ENCODE assay signal across 8 cellular contexts in genomic region chr5:32586251-32586642, GRCh38. TPM values are rescaled to one million over a fixed set of nuclear protein-coding genes. Genes with fewer than 3 reads are reported as not detected.
DNase-seq lines count a peak whose midpoint lies in the region; ATAC-seq and TF ChIP-seq lines count a peak whose summit lies in the region.

No MANE protein-coding gene starts in this region.

- TF ChIP-seq POLR2A in lower leg skin (IDR thresholded peaks at IDR 0.05) (no peak), uterus (IDR thresholded peaks at IDR 0.05) (no peak)

- peaks cover 32% of the 10 kb centered on the region for H3K4me1 ChIP-seq in GM23338 (ENCODE audit: insufficient read depth)
- H3K4me1 ChIP-seq in uterus = peaks cover 0 to 5% of the 10 kb centered on the region in 2 donors

- H3K9me2 ChIP-seq in GM23338 (ENCODE audit: insufficient read depth) = no peaks in the 10 kb centered on the region

- H3K9me3 Mint-ChIP-seq in GM23338 = no peaks in the 10 kb centered on the region

- peak overlapping the region; percentile 94 for H3K27ac Mint-ChIP-seq in GM23338

- peak overlapping the region; percentile 79 for H3K4me2 ChIP-seq in GM23338

- peaks cover 40% of the 10 kb centered on the region for H3K79me2 ChIP-seq in GM23338 (replicated peaks; ENCODE audit: insufficient read depth)

- H4K20me1 ChIP-seq in GM23338 (replicated peaks; ENCODE audit: insufficient read depth) = peaks cover 4% of the 10 kb centered on the region; the same call in 1 of the 2 replicates

- DNase-seq in AG09309 (ENCODE audit: low read depth) (no peak), GM23338 (ENCODE audit: low spot score) (no peak), lower leg skin (ENCODE audit: low spot score in 2 of 2) (no peak), uterus (no peak), NAMALWA (ENCODE audit: low spot score) (no peak), hippocampal formation (lab: John Stamatoyannopoulos, UW) (no peak)
- DNase-seq in activated naive CD8-positive, alpha-beta T cell treated with anti-CD3 and anti-CD28 coated beads, Interleukin-2, amount 50 U/mL, for 16 hours (ENCODE audit: low read depth, low spot score) = peak; percentile 5

- peak overlapping the region; percentile 91 for H3K4me3 Mint-ChIP-seq in GM23338

- H3K36me3 ChIP-seq in GM23338 (ENCODE audit: insufficient read depth) = 0 out of 2 replicates have a peak, but pooled peaks cover 5% of the 10 kb centered on the region
- H3K36me3 ChIP-seq in uterus = no peaks in the 10 kb centered on the region

- H3F3A ChIP-seq in GM23338 (replicated peaks; ENCODE audit: low read depth) = peaks cover 5% of the 10 kb centered on the region; the same call in 1 of the 2 replicates

- no peak for TF ChIP-seq CTCF in AG09309 (IDR thresholded peaks at IDR 0.05; ENCODE audit: control insufficient read depth, insufficient read depth, low read depth, low read length, missing control alignments)
- no peak for TF ChIP-seq CTCF in GM23338 (conservative IDR thresholded peaks at IDR 0.05; ENCODE audit: low read depth in 2 of 2)
- TF ChIP-seq CTCF in lower leg skin (IDR thresholded peaks at IDR 0.05) = no peak
- no peak for TF ChIP-seq CTCF in uterus (IDR thresholded peaks at IDR 0.05)

- peaks cover 10% of the 10 kb centered on the region for H3K27me3 Mint-ChIP-seq in GM23338 (ENCODE audit: insufficient read depth, low read depth, poor library complexity)

- H3K4me1 Mint-ChIP-seq in GM23338 = peaks cover 42% of the 10 kb centered on the region

- peak overlapping the region; percentile 34; the same call in 1 of the 2 replicates for H3K27ac ChIP-seq in GM23338 (ENCODE audit: low read depth)
- H3K27ac ChIP-seq in uterus = peak overlapping the region; percentile 98 to 99

- H3K27me3 ChIP-seq in GM23338 (ENCODE audit: insufficient read depth) = no peaks in the 10 kb centered on the region
- no peaks in the 10 kb centered on the region for H3K27me3 ChIP-seq in uterus

- ATAC-seq in GM23338 (no peak), GM18519 (IDR thresholded peaks at IDR 0.05; ENCODE audit: low FRiP score, unreplicated experiment) (no peak)

- no peak overlapping the region for H2AFZ ChIP-seq in GM23338

- intact Hi-C loops in lower leg skin (cut with DNase I; ENCODE audit: low total_unique reads) (loop anchor here (10.0 kb wide), 1 partner anchor 91 kb away; no protein-coding TSS in a partner anchor), uterus (cut with DNase I; ENCODE audit: low total_unique reads) (no loop called here)

- peaks cover 0 to 6% of the 10 kb centered on the region in 2 donors for H3K9me3 ChIP-seq in uterus

- peaks cover 26% of the 10 kb centered on the region for H3K36me3 Mint-ChIP-seq in GM23338 (ENCODE audit: low read depth)

- 1 to 2% methylated on average over 10 of the region's 10 CpGs for WGBS in lower leg skin, 2 donors

- H3K4me3 ChIP-seq in AG09309 (ENCODE audit: control insufficient read depth, low read depth, low read length) (peak overlapping the region; percentile 69), GM23338 (peak overlapping the region; percentile 88), lower leg skin (ENCODE audit: low read depth, poor library complexity, severe bottlenecking) (peak overlapping the region; percentile 96), uterus (peak overlapping the region; percentile 88 to 97)

TF ChIP-seq in GM23338, 12 proteins besides CTCF, POLR2A, EP300 and RAD21 (continues in another document):
- TF ChIP-seq NANOG (IDR thresholded peaks at IDR 0.05; ENCODE audit: borderline replicate concordance) (no peak), CREB1 (CRISPR knock-in tag; IDR thresholded peaks at IDR 0.05; ENCODE audit: low read depth) (no peak), POLR2AphosphoS5 (IDR thresholded peaks at IDR 0.05; ENCODE audit: low read depth) (no peak), ZNF114 (CRISPR knock-in tag; IDR thresholded peaks at IDR 0.05) (no peak), STAT1 (IDR thresholded peaks at IDR 0.05; ENCODE audit: unreplicated experiment) (no peak), EZH2phosphoT487 (IDR thresholded peaks at IDR 0.05; ENCODE audit: unreplicated experiment) (no peak), ZNF331 (CRISPR knock-in tag; IDR thresholded peaks at IDR 0.05; ENCODE audit: low read depth) (no peak)
- TF ChIP-seq, protein P1, sequence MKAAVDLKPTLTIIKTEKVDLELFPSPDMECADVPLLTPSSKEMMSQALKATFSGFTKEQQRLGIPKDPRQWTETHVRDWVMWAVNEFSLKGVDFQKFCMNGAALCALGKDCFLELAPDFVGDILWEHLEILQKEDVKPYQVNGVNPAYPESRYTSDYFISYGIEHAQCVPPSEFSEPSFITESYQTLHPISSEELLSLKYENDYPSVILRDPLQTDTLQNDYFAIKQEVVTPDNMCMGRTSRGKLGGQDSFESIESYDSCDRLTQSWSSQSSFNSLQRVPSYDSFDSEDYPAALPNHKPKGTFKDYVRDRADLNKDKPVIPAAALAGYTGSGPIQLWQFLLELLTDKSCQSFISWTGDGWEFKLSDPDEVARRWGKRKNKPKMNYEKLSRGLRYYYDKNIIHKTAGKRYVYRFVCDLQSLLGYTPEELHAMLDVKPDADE (IDR thresholded peaks at IDR 0.05) = no peak
- TF ChIP-seq, protein P2, sequence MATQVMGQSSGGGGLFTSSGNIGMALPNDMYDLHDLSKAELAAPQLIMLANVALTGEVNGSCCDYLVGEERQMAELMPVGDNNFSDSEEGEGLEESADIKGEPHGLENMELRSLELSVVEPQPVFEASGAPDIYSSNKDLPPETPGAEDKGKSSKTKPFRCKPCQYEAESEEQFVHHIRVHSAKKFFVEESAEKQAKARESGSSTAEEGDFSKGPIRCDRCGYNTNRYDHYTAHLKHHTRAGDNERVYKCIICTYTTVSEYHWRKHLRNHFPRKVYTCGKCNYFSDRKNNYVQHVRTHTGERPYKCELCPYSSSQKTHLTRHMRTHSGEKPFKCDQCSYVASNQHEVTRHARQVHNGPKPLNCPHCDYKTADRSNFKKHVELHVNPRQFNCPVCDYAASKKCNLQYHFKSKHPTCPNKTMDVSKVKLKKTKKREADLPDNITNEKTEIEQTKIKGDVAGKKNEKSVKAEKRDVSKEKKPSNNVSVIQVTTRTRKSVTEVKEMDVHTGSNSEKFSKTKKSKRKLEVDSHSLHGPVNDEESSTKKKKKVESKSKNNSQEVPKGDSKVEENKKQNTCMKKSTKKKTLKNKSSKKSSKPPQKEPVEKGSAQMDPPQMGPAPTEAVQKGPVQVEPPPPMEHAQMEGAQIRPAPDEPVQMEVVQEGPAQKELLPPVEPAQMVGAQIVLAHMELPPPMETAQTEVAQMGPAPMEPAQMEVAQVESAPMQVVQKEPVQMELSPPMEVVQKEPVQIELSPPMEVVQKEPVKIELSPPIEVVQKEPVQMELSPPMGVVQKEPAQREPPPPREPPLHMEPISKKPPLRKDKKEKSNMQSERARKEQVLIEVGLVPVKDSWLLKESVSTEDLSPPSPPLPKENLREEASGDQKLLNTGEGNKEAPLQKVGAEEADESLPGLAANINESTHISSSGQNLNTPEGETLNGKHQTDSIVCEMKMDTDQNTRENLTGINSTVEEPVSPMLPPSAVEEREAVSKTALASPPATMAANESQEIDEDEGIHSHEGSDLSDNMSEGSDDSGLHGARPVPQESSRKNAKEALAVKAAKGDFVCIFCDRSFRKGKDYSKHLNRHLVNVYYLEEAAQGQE (IDR thresholded peaks at IDR 0.05; ENCODE audit: unreplicated experiment) = no peak

RNA-seq across cellular contexts. Expression of gene SUB1, which starts 0.9 kb away (rescaled TPM):
- total RNA-seq in GM23338 (2014; rRNA removed; shearing (Covaris generic)) = 288 and 365 TPM in 2 replicates
- 1,041 and 1,042 TPM in 2 replicates for polyA plus RNA-seq in GM23338 (2016; fragmentation: Nextera tagmentation; extraction: Ambion mirVana)
- total RNA-seq in lower leg skin = 100 to 1,000 TPM in 2 of 4 donors, 10 to 100 TPM in 2; 63.0 to 137 (median 102) TPM
- 100 to 1,000 TPM in 3 of 4 donors, 10 to 100 TPM in 1; 42.0 to 287 (median 127) TPM for total RNA-seq in uterus
